8 cellular contexts compared by ENCODE assay signal in genomic region chr19:53103903-53104203, GRCh38. TPM values are rescaled to one million over a fixed set of nuclear protein-coding genes. Genes with fewer than 3 reads are reported as not detected.
DNase-seq lines count a peak whose midpoint lies in the region; ATAC-seq and TF ChIP-seq lines count a peak whose summit lies in the region.

No MANE protein-coding gene starts in this region.

- H3K27ac ChIP-seq in heart left ventricle (peak overlapping the region; percentile 61 to 96 (median 88)), breast epithelium (peak overlapping the region; percentile 89 to 96), uterus (peak overlapping the region; percentile 80 to 87)

- H3K4me1 ChIP-seq in heart left ventricle (peaks cover 6 to 43% (median 24%) of the 10 kb centered on the region in 12 donors), breast epithelium (peaks cover 0 to 6% of the 10 kb centered on the region in 2 donors), mononuclear cell (ENCODE audit: insufficient read depth, low read length) (peaks cover 18% of the 10 kb centered on the region), uterus (peaks cover 0 to 2% of the 10 kb centered on the region in 2 donors)

- H3K27me3 ChIP-seq in heart left ventricle: no peaks in the 10 kb centered on the region
- no peaks in the 10 kb centered on the region for H3K27me3 ChIP-seq in breast epithelium
- H3K27me3 ChIP-seq in mononuclear cell (ENCODE audit: insufficient read depth, low read length): no peaks in the 10 kb centered on the region
- no peaks in the 10 kb centered on the region for H3K27me3 ChIP-seq in uterus

- ATAC-seq in heart left ventricle (peak in 1 of 4 donors; percentile 1), left cardiac atrium (no peak)

- TF ChIP-seq CTCF in heart left ventricle (IDR thresholded peaks at IDR 0.05) (no peak), breast epithelium (IDR thresholded peaks at IDR 0.05) (no peak), uterus (IDR thresholded peaks at IDR 0.05) (no peak)

- H3K4me3 ChIP-seq in heart left ventricle: peak overlapping the region; percentile 67 to 99 (median 89)
- peak overlapping the region; percentile 77 to 94 (median 79) for H3K4me3 ChIP-seq in breast epithelium
- peak overlapping the region; percentile 94 for H3K4me3 ChIP-seq in mononuclear cell (ENCODE audit: low read length)
- peak overlapping the region; percentile 70 to 73 for H3K4me3 ChIP-seq in uterus

- TF ChIP-seq POLR2A in heart left ventricle (IDR thresholded peaks at IDR 0.05) (no peak), breast epithelium (IDR thresholded peaks at IDR 0.05) (no peak), uterus (IDR thresholded peaks at IDR 0.05) (no peak)

- intact Hi-C loops in heart left ventricle (cut with DNase I): loop anchor here in 4 of 10 donors (1.0 to 10.0 kb wide), 6 partner anchors 19 to 109 kb away; partner anchors contain the start of genes ZNF347 (in 2 of the 4), ZNF415 (in 1 of the 4) and ZNF665 (in 1 of the 4)
- intact Hi-C loops in left cardiac atrium (cut with DNase I): no loop called here
- intact Hi-C loops in breast epithelium (cut with DNase I; ENCODE audit: low total_unique reads): no loop called here
- intact Hi-C loops in uterus (cut with DNase I; ENCODE audit: low total_unique reads): no loop called here

- H3K9me3 ChIP-seq in heart left ventricle: peaks cover 0 to 5% (median 0%) of the 10 kb centered on the region in 12 donors
- H3K9me3 ChIP-seq in breast epithelium: peaks cover 0 to 7% of the 10 kb centered on the region in 2 donors
- peaks cover 11% of the 10 kb centered on the region for H3K9me3 ChIP-seq in mononuclear cell (ENCODE audit: low read depth, low read length)
- H3K9me3 ChIP-seq in uterus: no peaks in the 10 kb centered on the region

- H3K36me3 ChIP-seq in heart left ventricle: peaks cover 0 to 24% (median 11%) of the 10 kb centered on the region in 9 donors
- peaks cover 5% of the 10 kb centered on the region for H3K36me3 ChIP-seq in breast epithelium
- H3K36me3 ChIP-seq in uterus: no peaks in the 10 kb centered on the region

- DNase-seq in heart left ventricle (no peak), left cardiac atrium (no peak), breast epithelium (ENCODE audit: low spot score in 2 of 2) (no peak), uterus (no peak), mesenteric fat pad (ENCODE audit: low spot score) (no peak), NCI-H2107 (lab: John Stamatoyannopoulos, UW) (no peak), amygdala (lab: John Stamatoyannopoulos, UW) (no peak)

- WGBS in heart left ventricle, 4 donors: 6 to 13% (median 8%) methylated on average over 12 of the region's 12 CpGs

RNA-seq across cellular contexts. Expression of gene ZNF160, which starts 0.6 kb away (rescaled TPM):
- total RNA-seq in heart left ventricle: 10 to 100 TPM in 8 of 9 donors, 1 to 10 TPM in 1; 10.0 to 24.7 (median 17.0) TPM
- 10 to 100 TPM; 14.4 to 19.8 TPM for polyA plus RNA-seq in heart left ventricle
- total RNA-seq in left cardiac atrium: 10 to 100 TPM; 16.5 to 17.0 TPM
- total RNA-seq in breast epithelium: 10 to 100 TPM; 34.9 to 87.2 (median 52.8) TPM
- total RNA-seq in mononuclear cell: 48.6 TPM
- total RNA-seq in uterus: 10 to 100 TPM; 10.9 to 75.3 (median 52.1) TPM
- 32.8 TPM for total RNA-seq in mesenteric fat pad

RNA-seq across cellular contexts. Expression of gene ZNF415, which starts 28.9 kb away (rescaled TPM):
- total RNA-seq in heart left ventricle (10 to 100 TPM; 12.8 to 38.6 (median 21.4) TPM), left cardiac atrium (10 to 100 TPM; 19.5 to 23.0 TPM), breast epithelium (10 to 100 TPM in 2 of 3 donors, 1 to 10 TPM in 1; 4.3 to 17.7 (median 14.1) TPM), mononuclear cell (0.52 TPM), uterus (10 to 100 TPM in 2 of 4 donors, 1 to 10 TPM in 2; 9.5 to 27.2 (median 14.7) TPM), mesenteric fat pad (12.7 TPM)
- polyA plus RNA-seq in heart left ventricle: 10 to 100 TPM; 15.2 to 17.6 TPM

RNA-seq across cellular contexts. Expression of gene ZNF347, which starts 55.0 kb away (rescaled TPM):
- 10 to 100 TPM in 1 of 9 donors, 1 to 10 TPM in 8; 5.3 to 10.6 (median 8.2) TPM for total RNA-seq in heart left ventricle
- polyA plus RNA-seq in heart left ventricle: 1 to 10 TPM; 2.7 to 3.8 TPM
- 1 to 10 TPM; 6.2 to 7.8 TPM for total RNA-seq in left cardiac atrium
- total RNA-seq in breast epithelium: 10 to 100 TPM in 2 of 3 donors, 1 to 10 TPM in 1; 6.9 to 19.2 (median 13.4) TPM
- total RNA-seq in mononuclear cell: 1.6 TPM
- 10 to 100 TPM; 10.2 to 25.4 (median 16.9) TPM for total RNA-seq in uterus
- 9.7 TPM for total RNA-seq in mesenteric fat pad

RNA-seq across cellular contexts. Expression of gene ERVV-2, which starts 59.3 kb away (rescaled TPM):
- total RNA-seq in heart left ventricle (not detected), left cardiac atrium (not detected), breast epithelium (not detected), mononuclear cell (not detected), uterus (not detected), mesenteric fat pad (not detected)
- not detected for polyA plus RNA-seq in heart left ventricle
